ENCODE assay signal across 1 cellular context in the genomic region with DNA sequence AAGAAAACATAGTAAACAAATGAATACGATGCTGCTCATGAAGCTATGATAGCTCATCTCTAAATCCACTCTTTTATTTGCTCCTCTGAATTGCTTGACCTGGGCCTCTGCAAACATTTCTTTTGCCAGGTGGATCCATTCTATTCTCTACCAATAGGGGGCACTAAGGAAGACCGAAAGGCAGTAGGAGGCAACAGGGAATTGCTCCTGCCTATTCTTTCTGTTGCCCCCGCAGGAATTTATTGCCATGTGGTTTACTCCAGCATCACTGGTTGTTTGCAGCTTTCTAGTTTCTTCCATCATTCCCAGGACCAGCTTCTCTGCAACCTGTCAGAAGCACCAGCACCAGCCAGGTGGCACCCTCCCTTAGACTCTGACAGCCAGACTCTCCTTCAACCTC.
TF ChIP-seq lines count a peak whose summit lies in the region.

No MANE protein-coding gene starts in this region.

TF ChIP-seq in endothelial cell of umbilical vein, 7 proteins besides CTCF, POLR2A, EP300 and RAD21:
- TF ChIP-seq MYC (IDR thresholded peaks at IDR 0.05; ENCODE audit: low read depth, low read length) (no peak), POLR2AphosphoS5 (IDR thresholded peaks at IDR 0.05; ENCODE audit: insufficient read depth, low read depth, low read length) (no peak), JUN (IDR thresholded peaks at IDR 0.05; ENCODE audit: borderline replicate concordance, insufficient read depth, insufficient read length, low read depth) (no peak), GATA2 (IDR thresholded peaks at IDR 0.05; ENCODE audit: insufficient read depth, insufficient read length, low read depth, low read length) (no peak), EZH2 (IDR thresholded peaks at IDR 0.05; ENCODE audit: borderline replicate concordance, low read depth, low read length, severe bottlenecking) (no peak)
- TF ChIP-seq, protein P1, sequence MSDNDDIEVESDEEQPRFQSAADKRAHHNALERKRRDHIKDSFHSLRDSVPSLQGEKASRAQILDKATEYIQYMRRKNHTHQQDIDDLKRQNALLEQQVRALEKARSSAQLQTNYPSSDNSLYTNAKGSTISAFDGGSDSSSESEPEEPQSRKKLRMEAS (IDR thresholded peaks at IDR 0.05; ENCODE audit: insufficient read depth, insufficient read length): no peak
